ENCODE assay signal across 8 cellular contexts in the genomic region with DNA sequence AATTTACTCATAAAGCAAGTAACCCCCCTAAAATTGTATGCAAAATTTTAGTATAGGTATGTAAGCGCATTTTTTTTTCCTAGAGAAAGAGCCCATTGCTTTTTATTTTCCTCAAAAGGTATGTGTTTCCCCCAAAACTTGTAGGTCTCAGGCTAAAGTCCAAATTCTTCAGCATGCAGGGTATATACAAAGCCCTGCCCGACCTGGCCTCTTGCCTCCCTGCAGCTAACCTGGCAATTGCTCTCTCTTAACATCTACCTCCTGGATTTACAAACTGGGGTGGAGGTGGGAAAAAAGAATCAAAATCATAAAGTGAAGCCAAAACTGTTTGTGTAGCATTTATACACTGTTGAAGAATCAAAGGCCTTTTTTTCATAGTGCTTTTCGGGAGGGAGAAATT.
DNase-seq lines count a peak whose midpoint lies in the region; ATAC-seq and TF ChIP-seq lines count a peak whose summit lies in the region.

No MANE protein-coding gene starts in this region.

- peaks cover 6% of the 10 kb centered on the region for H3K27me3 Mint-ChIP-seq in activated CD4-positive, alpha-beta T cell treated with anti-CD3 and anti-CD28 coated beads for 36 hours
- H3K27me3 Mint-ChIP-seq in activated CD4-positive, alpha-beta memory T cell treated with anti-CD3 and anti-CD28 coated beads, Interleukin-2, amount 10 ng/mL, durations not matched to agents 7 days and 5 days = peaks cover 13% of the 10 kb centered on the region
- H3K27me3 Mint-ChIP-seq in immature natural killer cell (ENCODE audit: low read depth in 3 of 3) = peaks cover 10 to 29% (median 23%) of the 10 kb centered on the region in 3 donors

- no peak for TF ChIP-seq CTCF in GM10266 (IDR thresholded peaks at IDR 0.05; ENCODE audit: control insufficient read depth, insufficient read depth, low read depth, missing control alignments)

- no peaks in the 10 kb centered on the region for H3K9me3 ChIP-seq in subcutaneous abdominal adipose tissue (ENCODE audit: control insufficient read depth in 5 of 5, low read length in 5 of 5)

- H3K36me3 Mint-ChIP-seq in activated CD4-positive, alpha-beta T cell treated with anti-CD3 and anti-CD28 coated beads for 36 hours (ENCODE audit: low read depth) = peaks cover 6% of the 10 kb centered on the region
- peaks cover 22% of the 10 kb centered on the region for H3K36me3 Mint-ChIP-seq in activated CD4-positive, alpha-beta memory T cell treated with anti-CD3 and anti-CD28 coated beads, Interleukin-2, amount 10 ng/mL, durations not matched to agents 7 days and 5 days (ENCODE audit: low read depth)
- H3K36me3 Mint-ChIP-seq in immature natural killer cell = peaks cover 0 to 4% (median 0%) of the 10 kb centered on the region in 3 donors

- H3K4me1 ChIP-seq in subcutaneous abdominal adipose tissue (ENCODE audit: control insufficient read depth in 5 of 5, insufficient read depth in 5 of 5, low read length in 5 of 5) = peaks cover 8 to 56% (median 51%) of the 10 kb centered on the region in 5 donors

- H3K9ac ChIP-seq in subcutaneous abdominal adipose tissue (ENCODE audit: low read length in 5 of 5) = peak overlapping the region; percentile 59 to 96 (median 91)

- no peak for ATAC-seq in activated CD4-positive, alpha-beta T cell treated with anti-CD3 and anti-CD28 coated beads for 36 hours

- H3K27ac Mint-ChIP-seq in activated CD4-positive, alpha-beta T cell treated with anti-CD3 and anti-CD28 coated beads for 36 hours = peak overlapping the region; percentile 89
- H3K27ac Mint-ChIP-seq in activated CD4-positive, alpha-beta memory T cell treated with anti-CD3 and anti-CD28 coated beads, Interleukin-2, amount 10 ng/mL, durations not matched to agents 7 days and 5 days = peak overlapping the region; percentile 87
- peak overlapping the region; percentile 92 to 99 (median 96) for H3K27ac Mint-ChIP-seq in immature natural killer cell

- intact Hi-C loops in activated CD4-positive, alpha-beta T cell treated with anti-CD3 and anti-CD28 coated beads for 36 hours (cut with DNase I, micrococcal nuclease) = no loop called here

- no peaks in the 10 kb centered on the region for H3K9me3 Mint-ChIP-seq in activated CD4-positive, alpha-beta T cell treated with anti-CD3 and anti-CD28 coated beads for 36 hours (ENCODE audit: low read depth)
- no peaks in the 10 kb centered on the region for H3K9me3 Mint-ChIP-seq in activated CD4-positive, alpha-beta memory T cell treated with anti-CD3 and anti-CD28 coated beads, Interleukin-2, amount 10 ng/mL, durations not matched to agents 7 days and 5 days
- H3K9me3 Mint-ChIP-seq in immature natural killer cell = peaks cover 0 to 2% (median 0%) of the 10 kb centered on the region in 6 donors

- H3K4me3 Mint-ChIP-seq in activated CD4-positive, alpha-beta T cell treated with anti-CD3 and anti-CD28 coated beads for 36 hours = peak overlapping the region; percentile 72
- peak overlapping the region; percentile 75 for H3K4me3 Mint-ChIP-seq in activated CD4-positive, alpha-beta memory T cell treated with anti-CD3 and anti-CD28 coated beads, Interleukin-2, amount 10 ng/mL, durations not matched to agents 7 days and 5 days
- H3K4me3 Mint-ChIP-seq in immature natural killer cell = peak overlapping the region; percentile 89 to 97 (median 90)

- CTCF ChIA-PET in activated CD4-positive, alpha-beta T cell treated with anti-CD3 and anti-CD28 coated beads for 36 hours (lab: Charles Lee) = interaction anchor here (0.7 to 2.3 kb wide), 2 partner anchors 36 to 655 kb away, joined by 3 to 8 read pairs; no protein-coding TSS in a partner anchor
- CTCF ChIA-PET in activated CD4-positive, alpha-beta memory T cell treated with anti-CD3 and anti-CD28 coated beads, Interleukin-2, amount 10 ng/mL, durations not matched to agents 7 days and 5 days (lab: Charles Lee) = interaction anchor here (0.7 to 6.3 kb wide), 7 partner anchors 8 to 789 kb away, joined by 3 to 82 read pairs (median 6); a partner anchor contains a TSS

- peak overlapping the region; percentile 97 for H3K27ac ChIP-seq in subcutaneous abdominal adipose tissue (ENCODE audit: low read depth, low read length)

- DNase-seq in activated CD4-positive, alpha-beta T cell treated with anti-CD3 and anti-CD28 coated beads for 36 hours = no peak
- no peak for DNase-seq in activated CD4-positive, alpha-beta T cell treated with anti-CD3 and anti-CD28 coated beads, Interleukin-2, amount 50 U/mL, for 1 hour
- DNase-seq in activated CD4-positive, alpha-beta memory T cell treated with anti-CD3 and anti-CD28 coated beads, Interleukin-2, amount 10 ng/mL, durations not matched to agents 7 days and 5 days = no peak
- no peak for DNase-seq in immature natural killer cell
- no peak for DNase-seq in SKM-1 treated with dmso at 0.1 percent for 144 hours (lab: John Stamatoyannopoulos, UW; ENCODE audit: unreplicated experiment)
- DNase-seq in NOMO-1 treated with dmso at 0.1 percent for 144 hours (lab: John Stamatoyannopoulos, UW; ENCODE audit: unreplicated experiment) = no peak
- no peak for DNase-seq in GM10266 (ENCODE audit: extremely low spot score)

- peak overlapping the region; percentile 81 to 99 (median 90) for H3K4me3 ChIP-seq in subcutaneous abdominal adipose tissue (ENCODE audit: low read depth in 1 of 5, low read length in 5 of 5)

- peaks cover 0 to 6% (median 0%) of the 10 kb centered on the region in 5 donors for H3K36me3 ChIP-seq in subcutaneous abdominal adipose tissue (ENCODE audit: control insufficient read depth in 5 of 5, insufficient read depth in 5 of 5, low read length in 5 of 5)

- H3K4me1 Mint-ChIP-seq in activated CD4-positive, alpha-beta T cell treated with anti-CD3 and anti-CD28 coated beads for 36 hours = peaks cover 40% of the 10 kb centered on the region
- H3K4me1 Mint-ChIP-seq in activated CD4-positive, alpha-beta memory T cell treated with anti-CD3 and anti-CD28 coated beads, Interleukin-2, amount 10 ng/mL, durations not matched to agents 7 days and 5 days = peaks cover 39% of the 10 kb centered on the region
- H3K4me1 Mint-ChIP-seq in immature natural killer cell = peaks cover 34 to 57% of the 10 kb centered on the region in 2 donors

- peaks cover 0 to 5% (median 0%) of the 10 kb centered on the region in 5 donors for H3K27me3 ChIP-seq in subcutaneous abdominal adipose tissue (ENCODE audit: control insufficient read depth in 5 of 5, insufficient read depth in 4 of 5, low read length in 5 of 5)

- POLR2A ChIA-PET in activated CD4-positive, alpha-beta T cell treated with anti-CD3 and anti-CD28 coated beads for 36 hours (lab: Charles Lee) = interaction anchor here (0.6 to 1.8 kb wide), 6 partner anchors 16 to 126 kb away, joined by 3 to 14 read pairs (median 4); a partner anchor contains a TSS
- POLR2A ChIA-PET in activated CD4-positive, alpha-beta memory T cell treated with anti-CD3 and anti-CD28 coated beads, Interleukin-2, amount 10 ng/mL, durations not matched to agents 7 days and 5 days (lab: Charles Lee) = interaction anchor here (0.7 to 13.5 kb wide), 18 partner anchors 9 to 787 kb away, joined by 3 to 661 read pairs (median 22); a partner anchor contains a TSS
